ENCODE assay signal across 8 cellular contexts in genomic region chr16:1959269-1960039, GRCh38. TPM values are rescaled to one million over a fixed set of nuclear protein-coding genes. Genes with fewer than 3 reads are reported as not detected.
A peak's percentile ranks its signal among the peaks of the same experiment; 100 is the strongest.
DNase-seq lines count a peak whose midpoint lies in the region; ATAC-seq and TF ChIP-seq lines count a peak whose summit lies in the region.

TSS of gene NDUFB10 (plus strand) at chr16:1959538. CDS start at chr16:1959625, 87 bp downstream.

- intact Hi-C loops in aorta (cut with DNase I) = no loop called here

- no peaks in the 10 kb centered on the region for H3K27me3 ChIP-seq in right atrium auricular region
- no peaks in the 10 kb centered on the region for H3K27me3 ChIP-seq in rectal smooth muscle tissue (ENCODE audit: control insufficient read depth, insufficient read depth, low read length)
- no peaks in the 10 kb centered on the region for H3K27me3 ChIP-seq in aorta (ENCODE audit: control insufficient read depth in 1 of 2, insufficient read depth in 2 of 2, low read length in 1 of 2)

- 0 to 1% methylated on average over 73 to 79 of the region's 79 CpGs for WGBS in aorta, 2 donors

- peak within 1 kb of the TSS; percentile 96 for H3K27ac Mint-ChIP-seq in T-helper 1 cell treated with Interleukin-12 subunit alpha and Interleukin-12 subunit beta and Interleukin-4 antibody, amounts not matched to agents 30 μg/mL and 1 μg/mL, for 36 hours

- DNase-seq in NCI-H1105 (lab: John Stamatoyannopoulos, UW) (peak; percentile 62), amniotic stem cell (lab: John Stamatoyannopoulos, UW) (peak; percentile 52), right atrium auricular region (ENCODE audit: low spot score) (peak; percentile 94), aorta (peak; percentile 96 to 99)

- H3K4me3 ChIP-seq in right atrium auricular region = peak within 1 kb of the TSS; percentile 81 to 88
- peak within 1 kb of the TSS; percentile 84 for H3K4me3 ChIP-seq in rectal smooth muscle tissue (ENCODE audit: low read length)
- peak within 1 kb of the TSS; percentile 72 to 73 for H3K4me3 ChIP-seq in aorta (ENCODE audit: low read length in 2 of 2)

- ATAC-seq in HG02610 (IDR thresholded peaks at IDR 0.05; ENCODE audit: unreplicated experiment) = peak; percentile 71
- peak; percentile 94 for ATAC-seq in aorta (ENCODE audit: low FRiP score)

- H3K9me3 ChIP-seq in right atrium auricular region (no peaks in the 10 kb centered on the region), aorta (ENCODE audit: control insufficient read depth, low read length) (no peaks in the 10 kb centered on the region)

- H3K9ac ChIP-seq in rectal smooth muscle tissue (ENCODE audit: low read length) = peak within 1 kb of the TSS; percentile 90

- TF ChIP-seq CTCF in GM12872 (IDR thresholded peaks at IDR 0.05; ENCODE audit: insufficient read depth, low read depth, low read length) (peak; percentile 73; the same call in 2 of the 3 replicates), right atrium auricular region (IDR thresholded peaks at IDR 0.05) (peak; percentile 63 to 85)

- peaks cover 0 to 42% of the 10 kb centered on the region in 2 donors for H3K4me1 ChIP-seq in right atrium auricular region
- H3K4me1 ChIP-seq in rectal smooth muscle tissue (ENCODE audit: control insufficient read depth, insufficient read depth, low read length) = peaks cover 16% of the 10 kb centered on the region
- H3K4me1 ChIP-seq in aorta (ENCODE audit: control insufficient read depth in 1 of 2, insufficient read depth in 2 of 2, low read length in 2 of 2) = no peaks in the 10 kb centered on the region

- no peaks in the 10 kb centered on the region for H3K27me3 Mint-ChIP-seq in T-helper 1 cell treated with Interleukin-12 subunit alpha and Interleukin-12 subunit beta and Interleukin-4 antibody, amounts not matched to agents 30 μg/mL and 1 μg/mL, for 36 hours (ENCODE audit: low read depth)

- H3K4me3 Mint-ChIP-seq in T-helper 1 cell treated with Interleukin-12 subunit alpha and Interleukin-12 subunit beta and Interleukin-4 antibody, amounts not matched to agents 30 μg/mL and 1 μg/mL, for 36 hours = peak within 1 kb of the TSS; percentile 97

- H3K36me3 ChIP-seq in right atrium auricular region (peaks cover 26% of the 10 kb centered on the region), rectal smooth muscle tissue (ENCODE audit: control insufficient read depth, insufficient read depth, low read length) (peaks cover 16% of the 10 kb centered on the region), aorta (ENCODE audit: control insufficient read depth in 1 of 2, insufficient read depth in 2 of 2, low read length in 1 of 2) (peaks cover 0 to 4% of the 10 kb centered on the region in 2 donors)

- H3K4me1 Mint-ChIP-seq in T-helper 1 cell treated with Interleukin-12 subunit alpha and Interleukin-12 subunit beta and Interleukin-4 antibody, amounts not matched to agents 30 μg/mL and 1 μg/mL, for 36 hours (ENCODE audit: low read depth) = peaks cover 35% of the 10 kb centered on the region

- H3K36me3 Mint-ChIP-seq in T-helper 1 cell treated with Interleukin-12 subunit alpha and Interleukin-12 subunit beta and Interleukin-4 antibody, amounts not matched to agents 30 μg/mL and 1 μg/mL, for 36 hours (ENCODE audit: low read depth) = peaks cover 33% of the 10 kb centered on the region

- H3K27ac ChIP-seq in right atrium auricular region (peak within 1 kb of the TSS; percentile 82 to 85), rectal smooth muscle tissue (ENCODE audit: low read depth, low read length) (peak within 1 kb of the TSS; percentile 89), aorta (ENCODE audit: low read depth in 1 of 2, low read length in 2 of 2) (peak within 1 kb of the TSS in 1 of 2 donors; percentile 49)

- no peaks in the 10 kb centered on the region for H3K9me3 Mint-ChIP-seq in T-helper 1 cell treated with Interleukin-12 subunit alpha and Interleukin-12 subunit beta and Interleukin-4 antibody, amounts not matched to agents 30 μg/mL and 1 μg/mL, for 36 hours

RNA-seq across cellular contexts. Expression of gene NDUFB10, which starts in this region (rescaled TPM):
- total RNA-seq in right atrium auricular region = 1,000 to 10,000 TPM in 1 of 2 donors, 100 to 1,000 TPM in 1; 583 to 1,046 TPM
- 10 to 100 TPM; 80.5 to 88.1 TPM for total RNA-seq in aorta
- polyA plus RNA-seq in aorta = 100 to 1,000 TPM; 178 to 268 TPM

Comparison
In these comparisons a context has a peak if more than half of its experiments do, and no peak if none do; other contexts are left out.
1. RNA of gene NDUFB10 (total RNA-seq): 583 to 1,046 TPM in right atrium auricular region; 80.5 to 88.1 TPM in aorta; every median in the first group is over 4 times any median in the second.
2. Peak in every context shown above with its lines, with median percentiles within 50 percentile points of each other: DNase-seq and H3K4me3 ChIP-seq.